Comparison of ENCODE assay signal across 9 cellular contexts in genomic region chr20:51562027-51562333, GRCh38. TPM values are rescaled to one million over a fixed set of nuclear protein-coding genes. Genes with fewer than 3 reads are reported as not detected.
DNase-seq lines count a peak whose midpoint lies in the region; ATAC-seq, FAIRE-seq and TF ChIP-seq lines count a peak whose summit lies in the region.
"Had no signal": no experiment of that assay in that cellular context is flagged by ENCODE, and none has a peak within 500 bp of the region (broad histone marks: within the 10 kb centered on the region; RNA-seq: fewer than 3 reads in every experiment).

No MANE protein-coding gene starts in this region.

- H4K20me1 ChIP-seq in keratinocyte (ENCODE audit: control insufficient read depth, extremely low read depth, insufficient read depth, low read length) = no peaks in the 10 kb centered on the region

- no peak for ATAC-seq in GM18907 (IDR thresholded peaks at IDR 0.05; ENCODE audit: unreplicated experiment)

- peak overlapping the region; percentile 77 for H3K4me2 ChIP-seq in keratinocyte (ENCODE audit: control insufficient read depth, extremely low read depth, insufficient read depth, low read depth, low read length)

- H3K27ac ChIP-seq in keratinocyte (ENCODE audit: control insufficient read depth, insufficient read depth, low read length) = no peak overlapping the region
- H3K27ac ChIP-seq in stomach smooth muscle (ENCODE audit: low read length) = peak overlapping the region; percentile 91

- H3K4me1 Mint-ChIP-seq in T-helper 1 cell treated with Interleukin-12 subunit alpha and Interleukin-12 subunit beta and Interleukin-4 antibody, amounts not matched to agents 30 μg/mL and 1 μg/mL, for 36 hours (ENCODE audit: low read depth) = peaks cover 13% of the 10 kb centered on the region

- H3K36me3 ChIP-seq in adipocyte (ENCODE audit: control insufficient read depth, insufficient read depth, low read length, severe bottlenecking) (no peaks in the 10 kb centered on the region), keratinocyte (ENCODE audit: control insufficient read depth in 2 of 2, extremely low read depth in 1 of 2, insufficient read depth in 2 of 2, low read length in 2 of 2) (no peaks in the 10 kb centered on the region), stomach smooth muscle (ENCODE audit: control insufficient read depth in 2 of 2, insufficient read depth in 2 of 2, low read length in 2 of 2) (no peaks in the 10 kb centered on the region)

- no peaks in the 10 kb centered on the region for H3K9me1 ChIP-seq in keratinocyte (ENCODE audit: control insufficient read depth, extremely low read depth, insufficient read depth, low read length)

- H2AFZ ChIP-seq in keratinocyte (ENCODE audit: control insufficient read depth, low read length) = no peak overlapping the region

- H3K9ac ChIP-seq in adipocyte (ENCODE audit: low read length) (peak overlapping the region; percentile 28), keratinocyte (ENCODE audit: control insufficient read depth, extremely low read depth, insufficient read depth, low read length) (peak overlapping the region; percentile 40), stomach smooth muscle (ENCODE audit: low read length in 2 of 2) (peak overlapping the region; percentile 68 to 84)

- H3K9me3 ChIP-seq in adipocyte (ENCODE audit: control insufficient read depth, low read length) (no peaks in the 10 kb centered on the region), keratinocyte (ENCODE audit: control insufficient read depth, low read depth, low read length) (no peaks in the 10 kb centered on the region), stomach smooth muscle (ENCODE audit: control insufficient read depth in 2 of 2, low read length in 2 of 2) (no peaks in the 10 kb centered on the region)

- peaks cover 2% of the 10 kb centered on the region for H3K36me3 Mint-ChIP-seq in T-helper 1 cell treated with Interleukin-12 subunit alpha and Interleukin-12 subunit beta and Interleukin-4 antibody, amounts not matched to agents 30 μg/mL and 1 μg/mL, for 36 hours (ENCODE audit: low read depth)

- H3K4me1 ChIP-seq in adipocyte (ENCODE audit: control insufficient read depth, insufficient read depth, low read length) = peaks cover 44% of the 10 kb centered on the region
- peaks cover 25% of the 10 kb centered on the region for H3K4me1 ChIP-seq in keratinocyte (ENCODE audit: control insufficient read depth, extremely low read depth, insufficient read depth, low read length)
- peaks cover 50% of the 10 kb centered on the region for H3K4me1 ChIP-seq in stomach smooth muscle (ENCODE audit: control insufficient read depth, insufficient read depth, low read length)

- no peak overlapping the region for H3K27ac Mint-ChIP-seq in T-helper 1 cell treated with Interleukin-12 subunit alpha and Interleukin-12 subunit beta and Interleukin-4 antibody, amounts not matched to agents 30 μg/mL and 1 μg/mL, for 36 hours

- no peaks in the 10 kb centered on the region for H3K9me3 Mint-ChIP-seq in T-helper 1 cell treated with Interleukin-12 subunit alpha and Interleukin-12 subunit beta and Interleukin-4 antibody, amounts not matched to agents 30 μg/mL and 1 μg/mL, for 36 hours

- no peaks in the 10 kb centered on the region for H3K79me2 ChIP-seq in keratinocyte (ENCODE audit: control insufficient read depth, insufficient read depth, low read length)

- peak overlapping the region; percentile 80 for H3K4me3 ChIP-seq in adipocyte (ENCODE audit: low read length)
- peak overlapping the region; percentile 15 to 58 (median 54) for H3K4me3 ChIP-seq in keratinocyte (ENCODE audit: control insufficient read depth in 2 of 3, extremely low read depth in 1 of 3, insufficient read depth in 2 of 3, low read depth in 1 of 3, low read length in 3 of 3)
- peak overlapping the region; percentile 71 to 79 for H3K4me3 ChIP-seq in stomach smooth muscle (ENCODE audit: low read length in 2 of 2)

- DNase-seq in T-helper 1 cell (no peak), adipocyte (ENCODE audit: low read depth) (no peak), keratinocyte (ENCODE audit: low read depth, low spot score) (no peak), NCI-H2227 (lab: John Stamatoyannopoulos, UW; ENCODE audit: unreplicated experiment) (no peak)
- no peak for DNase-seq in stimulated activated CD4-positive, alpha-beta T cell treated with anti-CD3 and anti-CD28 coated beads, Interleukin-15, amount 100 ng/mL, for 24 hours

- TF ChIP-seq CTCF in keratinocyte (optimal IDR thresholded peaks at IDR 0.05 in 1 of 3, IDR thresholded peaks at IDR 0.05 in 1 of 3, conservative IDR thresholded peaks at IDR 0.05 in 1 of 3; ENCODE audit: extremely low read depth in 1 of 3, insufficient read depth in 2 of 3, low read length in 3 of 3) = no peak

- peaks cover 3% of the 10 kb centered on the region for H3K27me3 ChIP-seq in adipocyte (replicated peaks; ENCODE audit: control insufficient read depth, insufficient read depth, low read length)
- H3K27me3 ChIP-seq in keratinocyte (ENCODE audit: control insufficient read depth, extremely low read depth, insufficient read depth, low read length) = peaks cover 66% of the 10 kb centered on the region
- no peaks in the 10 kb centered on the region for H3K27me3 ChIP-seq in stomach smooth muscle (ENCODE audit: control insufficient read depth in 1 of 2, insufficient read depth in 2 of 2, low read length in 2 of 2)

- FAIRE-seq in keratinocyte (lab: Jason Lieb, UNC) = no peak
- FAIRE-seq: A204.1 had no signal

- peak overlapping the region; percentile 54 for H3K4me3 Mint-ChIP-seq in T-helper 1 cell treated with Interleukin-12 subunit alpha and Interleukin-12 subunit beta and Interleukin-4 antibody, amounts not matched to agents 30 μg/mL and 1 μg/mL, for 36 hours

- dilution Hi-C loops in keratinocyte (cut with MboI; ENCODE audit: extremely low pct_ligation_motif_present, low sequenced_read_pairs) = no loop called here

- peaks cover 73% of the 10 kb centered on the region for H3K27me3 Mint-ChIP-seq in T-helper 1 cell treated with Interleukin-12 subunit alpha and Interleukin-12 subunit beta and Interleukin-4 antibody, amounts not matched to agents 30 μg/mL and 1 μg/mL, for 36 hours (ENCODE audit: low read depth)

RNA-seq across cellular contexts. Expression of gene NFATC2, which starts 19.5 kb away (rescaled TPM):
- 0.05 to 0.06 TPM (median 0.05 TPM) in 3 replicates for polyA plus RNA-seq in keratinocyte
- polyA plus RNA-seq in keratinocyte (2011; ENCODE audit: low read depth) = 0.84 TPM
- polyA plus RNA-seq in keratinocyte (2011; cell fraction: cytosol; rRNA removed) = 0.04 and 0.11 TPM in 2 replicates
- 0.23 and 0.25 TPM in 2 replicates for polyA plus RNA-seq in keratinocyte (2011; cell fraction: nucleus; rRNA removed)
- 0.05 and 1.6 TPM in 2 replicates for polyA plus RNA-seq in keratinocyte (2012; ENCODE audit: low replicate concordance)
- 0.06 to 0.39 TPM (median 0.23 TPM) in 3 replicates for polyA minus RNA-seq in keratinocyte
- polyA minus RNA-seq in keratinocyte (2011; cell fraction: cytosol; rRNA and poly(A)+ RNA removed) = 0.38 TPM
- polyA minus RNA-seq in keratinocyte (2011; cell fraction: nucleus; rRNA and poly(A)+ RNA removed) = 0.32 and 0.39 TPM in 2 replicates
